Comparison of ENCODE assay signal across 12 cellular contexts in genomic region chr6:31576897-31577341, GRCh38. TPM values are rescaled to one million over a fixed set of nuclear protein-coding genes. Genes with fewer than 3 reads are reported as not detected.
DNase-seq lines count a peak whose midpoint lies in the region; ATAC-seq lines count a peak whose summit lies in the region.
"Had no signal": no experiment of that assay in that cellular context is flagged by ENCODE, and none has a peak within 500 bp of the region (broad histone marks: within the 10 kb centered on the region; RNA-seq: fewer than 3 reads in every experiment).

No MANE protein-coding gene starts in this region.

- peaks cover 87% of the 10 kb centered on the region for H3K4me1 ChIP-seq in mononuclear cell (ENCODE audit: insufficient read depth, low read length)

- H3K27ac Mint-ChIP-seq in activated CD8-positive, alpha-beta memory T cell treated with anti-CD3 and anti-CD28 coated beads, Interleukin-2, amount 10 ng/mL, durations not matched to agents 7 days and 5 days = peak overlapping the region; percentile 92

- peak overlapping the region; percentile 57 for H3K4me3 ChIP-seq in mononuclear cell (ENCODE audit: low read length)
- H3K4me3 ChIP-seq: sigmoid colon had no signal

- peaks cover 75% of the 10 kb centered on the region for H3K4me1 Mint-ChIP-seq in activated CD8-positive, alpha-beta memory T cell treated with anti-CD3 and anti-CD28 coated beads, Interleukin-2, amount 10 ng/mL, durations not matched to agents 7 days and 5 days

- H3K27me3 ChIP-seq in mononuclear cell (ENCODE audit: insufficient read depth, low read length) = no peaks in the 10 kb centered on the region
- H3K27me3 ChIP-seq: sigmoid colon had no signal

- no peaks in the 10 kb centered on the region for H3K9me3 ChIP-seq in mononuclear cell (ENCODE audit: low read depth, low read length)
- H3K9me3 ChIP-seq: left lung, sigmoid colon had no signal

- peak; percentile 3 for ATAC-seq in activated CD8-positive, alpha-beta memory T cell treated with anti-CD3 and anti-CD28 coated beads, Interleukin-2, amount 10 ng/mL, durations not matched to agents 7 days and 5 days
- ATAC-seq in GM21786 (IDR thresholded peaks at IDR 0.05; ENCODE audit: unreplicated experiment) (no peak), GM19035 (IDR thresholded peaks at IDR 0.05; ENCODE audit: unreplicated experiment) (no peak), GM18873 (IDR thresholded peaks at IDR 0.05; ENCODE audit: low FRiP score, unreplicated experiment) (no peak), left lobe of liver (no peak)
- ATAC-seq: left lung had no signal

- no peaks in the 10 kb centered on the region for H3K27me3 Mint-ChIP-seq in activated CD8-positive, alpha-beta memory T cell treated with anti-CD3 and anti-CD28 coated beads, Interleukin-2, amount 10 ng/mL, durations not matched to agents 7 days and 5 days

- no peaks in the 10 kb centered on the region for H3K9me3 Mint-ChIP-seq in activated CD8-positive, alpha-beta memory T cell treated with anti-CD3 and anti-CD28 coated beads, Interleukin-2, amount 10 ng/mL, durations not matched to agents 7 days and 5 days (ENCODE audit: low read depth)

- peak; percentile 37 for DNase-seq in stimulated activated naive CD4-positive, alpha-beta T cell treated with Interleukin-2 at 50 U/mL for 16 hours (lab: John Stamatoyannopoulos, UW)
- no peak for DNase-seq in stimulated activated naive CD4-positive, alpha-beta T cell (lab: John Stamatoyannopoulos, UW)
- peak; percentile 90 for DNase-seq in activated CD8-positive, alpha-beta memory T cell treated with anti-CD3 and anti-CD28 coated beads, Interleukin-2, amount 10 ng/mL, durations not matched to agents 7 days and 5 days
- no peak for DNase-seq in left lobe of liver (ENCODE audit: low spot score)
- DNase-seq: IMR-90, sigmoid colon had no signal

- peak overlapping the region; percentile 99 for H3K4me3 Mint-ChIP-seq in activated CD8-positive, alpha-beta memory T cell treated with anti-CD3 and anti-CD28 coated beads, Interleukin-2, amount 10 ng/mL, durations not matched to agents 7 days and 5 days

- CTCF ChIA-PET in activated CD8-positive, alpha-beta memory T cell treated with anti-CD3 and anti-CD28 coated beads, Interleukin-2, amount 10 ng/mL, durations not matched to agents 7 days and 5 days (lab: Charles Lee) = interaction anchor here (1.1 to 17.5 kb wide), 10 partner anchors 7 to 253 kb away, joined by 3 to 931 read pairs (median 4); partner anchors contain the start of genes ATP6V1G2, DDX39B, LST1 and LTA

- peaks cover 55% of the 10 kb centered on the region for H3K36me3 Mint-ChIP-seq in activated CD8-positive, alpha-beta memory T cell treated with anti-CD3 and anti-CD28 coated beads, Interleukin-2, amount 10 ng/mL, durations not matched to agents 7 days and 5 days

RNA-seq across cellular contexts. Expression of gene TNF, which starts 1.6 kb away (rescaled TPM):
- 10 to 100 TPM; 58.8 to 65.1 TPM for total RNA-seq in activated CD8-positive, alpha-beta memory T cell treated with anti-CD3 and anti-CD28 coated beads, Interleukin-2, amount 10 ng/mL, durations not matched to agents 7 days and 5 days
- total RNA-seq in mononuclear cell (230 TPM), left lobe of liver (0.68 TPM)
- total RNA-seq: IMR-90 had no signal

RNA-seq across cellular contexts. Expression of gene LTA, which starts 4.8 kb away (rescaled TPM):
- total RNA-seq in activated CD8-positive, alpha-beta memory T cell treated with anti-CD3 and anti-CD28 coated beads, Interleukin-2, amount 10 ng/mL, durations not matched to agents 7 days and 5 days = 10 to 100 TPM; 21.8 to 70.0 TPM
- total RNA-seq in mononuclear cell = 2.5 TPM
- 0.93 TPM for total RNA-seq in left lobe of liver
- total RNA-seq: IMR-90, sigmoid colon, subcutaneous adipose tissue had no signal

RNA-seq across cellular contexts. Expression of gene LTB, which starts 5.3 kb away (rescaled TPM):
- total RNA-seq in activated CD8-positive, alpha-beta memory T cell treated with anti-CD3 and anti-CD28 coated beads, Interleukin-2, amount 10 ng/mL, durations not matched to agents 7 days and 5 days = 100 to 1,000 TPM; 608 to 839 TPM
- total RNA-seq in mononuclear cell (191 TPM), left lobe of liver (1.7 TPM)
- total RNA-seq: IMR-90 had no signal

RNA-seq across cellular contexts. Expression of gene LST1, which starts 9.2 kb away (rescaled TPM):
- total RNA-seq in activated CD8-positive, alpha-beta memory T cell treated with anti-CD3 and anti-CD28 coated beads, Interleukin-2, amount 10 ng/mL, durations not matched to agents 7 days and 5 days = 100 to 1,000 TPM in 1 of 2 experiments, 10 to 100 TPM in 1; 71.6 to 109 TPM
- total RNA-seq in mononuclear cell (200 TPM), left lobe of liver (10.2 TPM)
- total RNA-seq: IMR-90 had no signal

RNA-seq across cellular contexts. Expression of gene NCR3, which starts 15.9 kb away (rescaled TPM):
- total RNA-seq in activated CD8-positive, alpha-beta memory T cell treated with anti-CD3 and anti-CD28 coated beads, Interleukin-2, amount 10 ng/mL, durations not matched to agents 7 days and 5 days = 100 to 1,000 TPM; 137 to 152 TPM
- 9.2 TPM for total RNA-seq in mononuclear cell
- total RNA-seq in left lobe of liver = not detected
- total RNA-seq: IMR-90, sigmoid colon had no signal

Comparison
In these comparisons a context has a peak if more than half of its experiments do, and no peak if none do; other contexts are left out.
1. DNase-seq: peak in stimulated activated naive CD4-positive, alpha-beta T cell treated with Interleukin-2 at 50 U/mL for 16 hours (single experiment) and activated CD8-positive, alpha-beta memory T cell treated with anti-CD3 and anti-CD28 coated beads, Interleukin-2, amount 10 ng/mL, durations not matched to agents 7 days and 5 days (single experiment); none in stimulated activated naive CD4-positive, alpha-beta T cell (0 of 6) and left lobe of liver (single experiment).
2. RNA of gene TNF, which starts 1.6 kb away (total RNA-seq): 230 TPM in mononuclear cell (single experiment) and 58.8 to 65.1 TPM in activated CD8-positive, alpha-beta memory T cell treated with anti-CD3 and anti-CD28 coated beads, Interleukin-2, amount 10 ng/mL, durations not matched to agents 7 days and 5 days; 0.68 TPM in left lobe of liver (single experiment); every median in the first group is over 10 times any median in the second.
3. RNA of gene LTB, which starts 5.3 kb away (total RNA-seq): 608 to 839 TPM in activated CD8-positive, alpha-beta memory T cell treated with anti-CD3 and anti-CD28 coated beads, Interleukin-2, amount 10 ng/mL, durations not matched to agents 7 days and 5 days and 191 TPM in mononuclear cell (single experiment); 1.7 TPM in left lobe of liver (single experiment); every median in the first group is over 10 times any median in the second.